Comparison of ENCODE assay signal across 23 cellular contexts in the genomic region with DNA sequence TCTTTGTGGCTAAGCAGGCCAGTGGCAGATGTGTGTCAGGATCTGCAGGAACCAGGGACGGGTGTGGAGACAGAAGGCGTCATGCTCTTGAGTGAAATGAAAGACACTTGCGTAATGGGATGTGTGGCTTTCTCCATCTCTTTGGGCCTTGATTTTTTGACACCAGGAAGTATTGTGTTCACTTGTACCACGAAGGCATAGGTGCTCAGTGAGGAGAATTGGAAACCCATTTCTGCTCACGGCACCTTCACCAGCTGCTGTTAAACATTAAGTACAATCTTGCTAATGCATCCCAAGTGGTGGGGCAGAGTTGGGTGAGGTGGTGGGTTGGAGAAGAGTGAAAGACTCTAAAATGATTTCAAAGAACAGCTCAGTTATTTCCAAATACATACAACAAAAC. TPM values are rescaled to one million over a fixed set of nuclear protein-coding genes. Genes with fewer than 3 reads are reported as not detected.
A peak's percentile ranks its signal among the peaks of the same experiment; 100 is the strongest.
DNase-seq lines count a peak whose midpoint lies in the region; ATAC-seq, FAIRE-seq and TF ChIP-seq lines count a peak whose summit lies in the region.
"Had no signal": no experiment of that assay in that cellular context is flagged by ENCODE, and none has a peak within 500 bp of the region (broad histone marks: within the 10 kb centered on the region; RNA-seq: fewer than 3 reads in every experiment).

No MANE protein-coding gene starts in this region.

- no peaks in the 10 kb centered on the region for H3K27me3 ChIP-seq in naive thymus-derived CD4-positive, alpha-beta T cell (ENCODE audit: control insufficient read depth in 2 of 2, insufficient read depth in 2 of 2, low read length in 2 of 2)

- POLR2A ChIA-PET in naive thymus-derived CD4-positive, alpha-beta T cell (lab: Charles Lee), result no interaction called here

- peaks cover 0 to 5% (median 0%) of the 10 kb centered on the region in 3 experiments for H3K36me3 ChIP-seq in naive thymus-derived CD4-positive, alpha-beta T cell (ENCODE audit: control insufficient read depth in 2 of 3, insufficient read depth in 3 of 3, low read length in 3 of 3)

- DNase-seq in SKM-1 treated with dmso at 0.1 percent for 144 hours (lab: John Stamatoyannopoulos, UW; ENCODE audit: unreplicated experiment) (peak; percentile 30), SKM-1 (lab: John Stamatoyannopoulos, UW; ENCODE audit: unreplicated experiment) (no peak), HTR-8/SVneo (ENCODE audit: insufficient read length, low spot score) (no peak), NCI-H2171 treated with DMSO at 0.1 percent for 48 hours (lab: John Stamatoyannopoulos, UW) (no peak), HPDE6-E6E7 (ENCODE audit: extremely low spot score) (no peak), NCI-H82 treated with DMSO at 0.1 percent for 48 hours (lab: John Stamatoyannopoulos, UW; ENCODE audit: unreplicated experiment) (no peak)
- no peak for DNase-seq in naive thymus-derived CD4-positive, alpha-beta T cell
- DNase-seq: NCI-H1092; NCI-H1436; NCI-H187 treated with DMSO at 0.1 percent for 48 hours; NCI-H2227 treated with DMSO at 0.1 percent for 48 hours; NCI-H510A; NCI-H748 treated with DMSO at 0.1 percent for 48 hours; NK-92 treated with Interleukin-12 subunit alpha and Interleukin-12 subunit beta, amount 100 ng/mL, for 24 hours; PC-3; RPMI8226; SHP77; SK-N-SH had no signal

- H3K4me1 Mint-ChIP-seq in naive thymus-derived CD4-positive, alpha-beta T cell, result peaks cover 23 to 54% (median 47%) of the 10 kb centered on the region in 7 donors

- ATAC-seq in naive thymus-derived CD4-positive, alpha-beta T cell, result no peak
- ATAC-seq: PC-3 had no signal

- H3K27ac ChIP-seq in naive thymus-derived CD4-positive, alpha-beta T cell (ENCODE audit: low read depth, low read length), result no peak overlapping the region

- H3K9me3 ChIP-seq in naive thymus-derived CD4-positive, alpha-beta T cell (ENCODE audit: control insufficient read depth in 2 of 3, low read length in 3 of 3), result no peaks in the 10 kb centered on the region
- H3K9me3 ChIP-seq: SK-N-SH had no signal

- CTCF ChIA-PET in naive thymus-derived CD4-positive, alpha-beta T cell (lab: Charles Lee), result no interaction called here

- H3K4me3 Mint-ChIP-seq in naive thymus-derived CD4-positive, alpha-beta T cell, result peak overlapping the region in 1 of 10 donors; percentile 48
- H3K4me3 Mint-ChIP-seq: CD14-positive monocyte, IgD-negative memory B cell had no signal

- H3K27me3 Mint-ChIP-seq in naive thymus-derived CD4-positive, alpha-beta T cell, result peaks cover 0 to 3% (median 0%) of the 10 kb centered on the region in 5 donors

- peaks cover 0 to 31% (median 18%) of the 10 kb centered on the region in 5 donors for H3K36me3 Mint-ChIP-seq in naive thymus-derived CD4-positive, alpha-beta T cell
- H3K36me3 Mint-ChIP-seq: CD14-positive monocyte had no signal

- H3K4me3 ChIP-seq in naive thymus-derived CD4-positive, alpha-beta T cell (ENCODE audit: low read length), result no peak overlapping the region

- peak; percentile 42 for FAIRE-seq in HTR-8/SVneo (lab: Jason Lieb, UNC)
- FAIRE-seq: A204.1 had no signal

- H3K9me3 Mint-ChIP-seq in naive thymus-derived CD4-positive, alpha-beta T cell, result peaks cover 0 to 10% (median 2%) of the 10 kb centered on the region in 11 donors
- H3K9me3 Mint-ChIP-seq: IgD-negative memory B cell had no signal

- peak overlapping the region in 5 of 9 donors; percentile 10 to 79 (median 46) for H3K27ac Mint-ChIP-seq in naive thymus-derived CD4-positive, alpha-beta T cell

- peaks cover 0 to 14% of the 10 kb centered on the region in 2 donors for H3K4me1 ChIP-seq in naive thymus-derived CD4-positive, alpha-beta T cell (ENCODE audit: control insufficient read depth in 2 of 2, insufficient read depth in 2 of 2, low read length in 2 of 2)

- intact Hi-C loops in naive thymus-derived CD4-positive, alpha-beta T cell (cut with micrococcal nuclease), result no loop called here

TF ChIP-seq in PFSK-1, 5 proteins besides CTCF, POLR2A, EP300 and RAD21:
- TF ChIP-seq SIN3A (IDR thresholded peaks at IDR 0.05; ENCODE audit: borderline replicate concordance, insufficient read depth, low read length) (no peak), POLR2AphosphoS5 (IDR thresholded peaks at IDR 0.05; ENCODE audit: low read depth, low read length) (peak; percentile 17; the same call in 1 of the 2 replicates), TAF1 (IDR thresholded peaks at IDR 0.05; ENCODE audit: borderline replicate concordance, insufficient read depth, low read length) (no peak)

RNA-seq across cellular contexts. Expression of a gene that starts 30.0 kb away (rescaled TPM):
- not detected for polyA plus RNA-seq in PFSK-1 (2012; ENCODE audit: insufficient read length, low read depth)
- under 1 TPM in 1 of 5 experiments, not detected in 4; 0.15 TPM for total RNA-seq in naive thymus-derived CD4-positive, alpha-beta T cell
- not detected for polyA plus RNA-seq in naive thymus-derived CD4-positive, alpha-beta T cell
- total RNA-seq: H4, PC-3 had no signal
- polyA plus RNA-seq: CD14-positive monocyte, IgD-negative memory B cell, SK-N-SH had no signal
